ENCODE assay signal across 25 cellular contexts in genomic region chr19:33704271-33704670, GRCh38.
"Had no signal": no experiment of that assay in that cellular context is flagged by ENCODE, and none has a peak within 500 bp of the region (broad histone marks: within the 10 kb centered on the region; RNA-seq: fewer than 3 reads in every experiment).

No MANE protein-coding gene starts in this region.

- H3K4me1 ChIP-seq: Peyer's patch had no signal

- H3K27ac ChIP-seq: Peyer's patch, RWPE1 had no signal

- H3K27ac Mint-ChIP-seq: activated B cell treated with CpG ODN at 0.5 μM for 24 hours; activated CD4-positive, alpha-beta T cell treated with anti-CD3 and anti-CD28 coated beads, Interleukin-2, amount 10 ng/mL, durations not matched to agents 24 days and 14 days; activated CD8-positive, alpha-beta memory T cell treated with anti-CD3 and anti-CD28 coated beads, Interleukin-2, amount 10 ng/mL, durations not matched to agents 7 days and 5 days; activated naive CD4-positive, alpha-beta T cell treated with anti-CD3 and anti-CD28 coated beads, Interleukin-2, amount 10 ng/mL, durations not matched to agents 7 days and 5 days; activated naive CD8-positive, alpha-beta T cell treated with anti-CD3 and anti-CD28 coated beads for 36 hours; activated T-cell treated with anti-CD3 and anti-CD28 coated beads, Interleukin-2, amount 50 U/mL, for 24 hours; T-cell had no signal

- H3K4me3 ChIP-seq: MG63, Peyer's patch had no signal

- H3K36me3 Mint-ChIP-seq: activated CD8-positive, alpha-beta memory T cell treated with anti-CD3 and anti-CD28 coated beads, Interleukin-2, amount 10 ng/mL, durations not matched to agents 7 days and 5 days; activated naive CD4-positive, alpha-beta T cell treated with anti-CD3 and anti-CD28 coated beads, Interleukin-2, amount 10 ng/mL, durations not matched to agents 7 days and 5 days; activated naive CD8-positive, alpha-beta T cell treated with anti-CD3 and anti-CD28 coated beads for 36 hours; T-cell had no signal

- H3K9me3 ChIP-seq: MG63, Peyer's patch had no signal

- FAIRE-seq: TTC549 had no signal

- H3K27me3 ChIP-seq: Peyer's patch had no signal

- DNase-seq: activated B cell treated with CpG ODN at 0.5 μM for 24 hours; activated CD4-positive, alpha-beta T cell treated with anti-CD3 and anti-CD28 coated beads for 1 hour; activated CD4-positive, alpha-beta T cell treated with anti-CD3 and anti-CD28 coated beads, Interleukin-2, amount 10 ng/mL, durations not matched to agents 24 days and 14 days; activated CD4-positive, alpha-beta T cell treated with anti-CD3 and anti-CD28 coated beads, Interleukin-2, amount 50 U/mL, for 48 hours; activated CD8-positive, alpha-beta memory T cell treated with anti-CD3 and anti-CD28 coated beads, Interleukin-2, amount 10 ng/mL, durations not matched to agents 7 days and 5 days; activated gamma-delta T cell treated with Interleukin-2 at 50 U/mL for 16 hours; activated naive CD4-positive, alpha-beta T cell treated with anti-CD3 and anti-CD28 coated beads, Interleukin-2, amount 10 ng/mL, durations not matched to agents 7 days and 5 days; activated naive CD8-positive, alpha-beta T cell treated with anti-CD3 and anti-CD28 coated beads for 36 hours; activated T-cell treated with anti-CD3 and anti-CD28 coated beads, Interleukin-2, amount 50 U/mL, for 24 hours; caudate nucleus; MG63; MV-4-11; NCI-H1092 treated with DMSO at 0.1 percent for 48 hours; NCI-H1436; NCI-H1694 treated with DMSO at 0.1 percent for 48 hours; NCI-H2029 treated with DMSO at 0.1 percent for 48 hours; NCI-H510A treated with DMSO at 0.1 percent for 48 hours; NCI-H69; SHP77 treated with DMSO at 0.1 percent for 48 hours; T-cell; T-helper 2 cell; T1000 had no signal

- H3K4me1 Mint-ChIP-seq: activated B cell treated with CpG ODN at 0.5 μM for 24 hours; activated CD4-positive, alpha-beta T cell treated with anti-CD3 and anti-CD28 coated beads, Interleukin-2, amount 10 ng/mL, durations not matched to agents 24 days and 14 days; activated CD8-positive, alpha-beta memory T cell treated with anti-CD3 and anti-CD28 coated beads, Interleukin-2, amount 10 ng/mL, durations not matched to agents 7 days and 5 days; activated naive CD4-positive, alpha-beta T cell treated with anti-CD3 and anti-CD28 coated beads, Interleukin-2, amount 10 ng/mL, durations not matched to agents 7 days and 5 days; activated naive CD8-positive, alpha-beta T cell treated with anti-CD3 and anti-CD28 coated beads for 36 hours; T-cell had no signal

- H3K27me3 Mint-ChIP-seq: activated B cell treated with CpG ODN at 0.5 μM for 24 hours; activated CD4-positive, alpha-beta T cell treated with anti-CD3 and anti-CD28 coated beads, Interleukin-2, amount 10 ng/mL, durations not matched to agents 24 days and 14 days; activated naive CD4-positive, alpha-beta T cell treated with anti-CD3 and anti-CD28 coated beads, Interleukin-2, amount 10 ng/mL, durations not matched to agents 7 days and 5 days; activated naive CD8-positive, alpha-beta T cell treated with anti-CD3 and anti-CD28 coated beads for 36 hours had no signal

- H3K4me3 Mint-ChIP-seq: activated B cell treated with CpG ODN at 0.5 μM for 24 hours; activated CD4-positive, alpha-beta T cell treated with anti-CD3 and anti-CD28 coated beads, Interleukin-2, amount 10 ng/mL, durations not matched to agents 24 days and 14 days; activated CD8-positive, alpha-beta memory T cell treated with anti-CD3 and anti-CD28 coated beads, Interleukin-2, amount 10 ng/mL, durations not matched to agents 7 days and 5 days; activated naive CD4-positive, alpha-beta T cell treated with anti-CD3 and anti-CD28 coated beads, Interleukin-2, amount 10 ng/mL, durations not matched to agents 7 days and 5 days; activated naive CD8-positive, alpha-beta T cell treated with anti-CD3 and anti-CD28 coated beads for 36 hours; activated T-cell treated with anti-CD3 and anti-CD28 coated beads, Interleukin-2, amount 50 U/mL, for 24 hours; T-cell had no signal

- H3K36me3 ChIP-seq: MG63, Peyer's patch had no signal

- ATAC-seq: activated CD8-positive, alpha-beta memory T cell treated with anti-CD3 and anti-CD28 coated beads, Interleukin-2, amount 10 ng/mL, durations not matched to agents 7 days and 5 days; T-cell had no signal

- H3K9me3 Mint-ChIP-seq: activated B cell treated with CpG ODN at 0.5 μM for 24 hours; activated CD4-positive, alpha-beta T cell treated with anti-CD3 and anti-CD28 coated beads, Interleukin-2, amount 10 ng/mL, durations not matched to agents 24 days and 14 days; activated naive CD4-positive, alpha-beta T cell treated with anti-CD3 and anti-CD28 coated beads, Interleukin-2, amount 10 ng/mL, durations not matched to agents 7 days and 5 days; activated naive CD8-positive, alpha-beta T cell treated with anti-CD3 and anti-CD28 coated beads for 36 hours; activated T-cell treated with anti-CD3 and anti-CD28 coated beads, Interleukin-2, amount 50 U/mL, for 24 hours; T-cell had no signal
